Comparison of ENCODE assay signal across 1 cellular context in the genomic region with DNA sequence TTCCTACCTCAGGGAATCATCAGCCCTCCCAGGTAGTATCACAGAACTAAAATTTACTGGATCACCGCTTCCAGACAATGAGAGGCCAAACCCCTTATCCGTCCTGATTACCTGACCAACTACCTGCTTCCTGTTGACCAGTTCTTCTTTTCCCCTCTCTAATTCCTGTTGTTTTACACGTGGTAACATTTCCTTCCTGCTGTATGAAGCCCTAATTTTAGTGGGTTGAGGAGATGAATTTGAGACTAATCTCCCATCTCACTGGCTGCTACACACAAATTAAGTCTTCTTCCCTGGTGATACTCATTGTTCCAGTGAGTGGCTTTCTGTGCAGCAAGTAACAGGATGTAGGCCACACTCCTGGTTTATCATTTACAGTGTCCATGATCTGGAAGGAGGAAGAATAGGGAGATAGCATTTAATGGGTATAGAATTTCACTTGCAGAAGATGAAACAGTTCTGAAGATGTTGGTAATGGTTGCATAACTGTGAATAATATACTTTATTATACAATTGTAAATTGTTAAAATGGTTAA.
TF ChIP-seq lines count a peak whose summit lies in the region.

No MANE protein-coding gene starts in this region.

TF ChIP-seq in endothelial cell of umbilical vein, 7 proteins besides CTCF, POLR2A, EP300 and RAD21:
- TF ChIP-seq GATA2 (IDR thresholded peaks at IDR 0.05; ENCODE audit: insufficient read depth, insufficient read length, low read depth, low read length), result no peak
- TF ChIP-seq POLR2AphosphoS5 (IDR thresholded peaks at IDR 0.05; ENCODE audit: insufficient read depth, low read depth, low read length), result no peak
- TF ChIP-seq MYC (IDR thresholded peaks at IDR 0.05; ENCODE audit: low read depth, low read length), result no peak
- TF ChIP-seq, protein P1, sequence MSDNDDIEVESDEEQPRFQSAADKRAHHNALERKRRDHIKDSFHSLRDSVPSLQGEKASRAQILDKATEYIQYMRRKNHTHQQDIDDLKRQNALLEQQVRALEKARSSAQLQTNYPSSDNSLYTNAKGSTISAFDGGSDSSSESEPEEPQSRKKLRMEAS (IDR thresholded peaks at IDR 0.05; ENCODE audit: insufficient read depth, insufficient read length), result no peak
- no peak for TF ChIP-seq JUN (IDR thresholded peaks at IDR 0.05; ENCODE audit: borderline replicate concordance, insufficient read depth, insufficient read length, low read depth)
- TF ChIP-seq FOS (IDR thresholded peaks at IDR 0.05; ENCODE audit: borderline replicate concordance, insufficient read depth, low read length), result no peak
- no peak for TF ChIP-seq EZH2 (IDR thresholded peaks at IDR 0.05; ENCODE audit: borderline replicate concordance, low read depth, low read length, severe bottlenecking)
